In the genomic region with DNA sequence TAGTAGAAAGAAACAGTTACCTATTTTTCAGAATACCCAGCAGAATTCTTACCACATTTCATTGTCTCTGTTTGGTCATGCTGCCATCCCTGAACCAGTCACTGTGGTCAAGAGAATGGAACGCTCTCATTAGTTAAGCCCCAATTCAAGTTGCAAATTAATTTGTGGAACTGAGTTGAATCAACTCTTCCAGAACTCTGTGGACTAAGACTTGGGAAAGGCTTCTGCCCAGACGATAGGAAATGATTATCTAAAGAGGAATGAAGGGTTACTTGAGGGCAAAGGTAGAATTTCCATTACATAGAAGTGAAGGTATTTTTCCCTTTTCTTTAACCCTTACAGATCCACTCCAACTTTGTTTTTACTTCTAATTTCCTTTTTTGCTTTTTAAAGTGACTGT, we compare ENCODE assay signal across 1 cellular context.
TF ChIP-seq lines count a peak whose summit lies in the region.

No MANE protein-coding gene starts in this region.

TF ChIP-seq in A549, 52 proteins besides CTCF, POLR2A, EP300 and RAD21 (continued from another document):
- TF ChIP-seq, protein P1, sequence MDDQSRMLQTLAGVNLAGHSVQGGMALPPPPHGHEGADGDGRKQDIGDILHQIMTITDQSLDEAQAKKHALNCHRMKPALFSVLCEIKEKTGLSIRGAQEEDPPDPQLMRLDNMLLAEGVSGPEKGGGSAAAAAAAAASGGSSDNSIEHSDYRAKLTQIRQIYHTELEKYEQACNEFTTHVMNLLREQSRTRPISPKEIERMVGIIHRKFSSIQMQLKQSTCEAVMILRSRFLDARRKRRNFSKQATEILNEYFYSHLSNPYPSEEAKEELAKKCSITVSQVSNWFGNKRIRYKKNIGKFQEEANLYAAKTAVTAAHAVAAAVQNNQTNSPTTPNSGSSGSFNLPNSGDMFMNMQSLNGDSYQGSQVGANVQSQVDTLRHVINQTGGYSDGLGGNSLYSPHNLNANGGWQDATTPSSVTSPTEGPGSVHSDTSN (IDR thresholded peaks at IDR 0.05) = no peak
- TF ChIP-seq FOXS1 (CRISPR knock-in tag; IDR thresholded peaks at IDR 0.05) (no peak), JUNB (IDR thresholded peaks at IDR 0.05) (no peak), KDM5A (IDR thresholded peaks at IDR 0.05) (no peak), EHF (CRISPR knock-in tag; IDR thresholded peaks at IDR 0.05) (no peak), CHD4 (IDR thresholded peaks at IDR 0.05; ENCODE audit: borderline replicate concordance) (no peak), KDM1A (IDR thresholded peaks at IDR 0.05; ENCODE audit: low read depth) (no peak), RCOR1 (IDR thresholded peaks at IDR 0.05; ENCODE audit: low read depth, low read length) (no peak), CBX8 (IDR thresholded peaks at IDR 0.05) (no peak), MYC (IDR thresholded peaks at IDR 0.05; ENCODE audit: borderline replicate concordance, low read length) (no peak)
- TF ChIP-seq, protein P2, sequence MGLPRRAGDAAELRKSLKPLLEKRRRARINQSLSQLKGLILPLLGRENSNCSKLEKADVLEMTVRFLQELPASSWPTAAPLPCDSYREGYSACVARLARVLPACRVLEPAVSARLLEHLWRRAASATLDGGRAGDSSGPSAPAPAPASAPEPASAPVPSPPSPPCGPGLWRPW (IDR thresholded peaks at IDR 0.05) = no peak
- TF ChIP-seq, protein P3, sequence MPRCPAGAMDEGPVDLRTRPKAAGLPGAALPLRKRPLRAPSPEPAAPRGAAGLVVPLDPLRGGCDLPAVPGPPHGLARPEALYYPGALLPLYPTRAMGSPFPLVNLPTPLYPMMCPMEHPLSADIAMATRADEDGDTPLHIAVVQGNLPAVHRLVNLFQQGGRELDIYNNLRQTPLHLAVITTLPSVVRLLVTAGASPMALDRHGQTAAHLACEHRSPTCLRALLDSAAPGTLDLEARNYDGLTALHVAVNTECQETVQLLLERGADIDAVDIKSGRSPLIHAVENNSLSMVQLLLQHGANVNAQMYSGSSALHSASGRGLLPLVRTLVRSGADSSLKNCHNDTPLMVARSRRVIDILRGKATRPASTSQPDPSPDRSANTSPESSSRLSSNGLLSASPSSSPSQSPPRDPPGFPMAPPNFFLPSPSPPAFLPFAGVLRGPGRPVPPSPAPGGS (IDR thresholded peaks at IDR 0.05) = no peak
